11 cellular contexts compared by ENCODE assay signal in the genomic region with DNA sequence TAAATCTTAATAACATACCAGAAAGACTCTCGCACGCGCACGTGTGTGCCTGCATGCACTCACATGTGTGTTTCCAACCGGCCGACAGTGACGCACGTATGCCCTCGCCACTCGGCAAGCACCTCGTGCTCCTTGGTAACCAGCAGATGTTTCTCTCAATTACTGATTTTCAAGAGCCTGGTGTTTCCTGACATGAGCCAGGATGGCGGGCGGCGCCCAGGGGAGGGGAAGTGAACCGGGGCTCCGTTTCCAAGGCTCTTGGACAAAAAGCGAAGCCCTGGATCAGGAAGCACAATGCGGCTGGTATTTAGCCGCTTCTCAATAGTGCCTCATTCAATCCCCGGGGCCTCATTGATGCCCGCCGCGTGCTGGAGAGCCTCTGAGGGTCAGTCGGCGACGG. TPM values are rescaled to one million over a fixed set of nuclear protein-coding genes. Genes with fewer than 3 reads are reported as not detected.
A peak's percentile ranks its signal among the peaks of the same experiment; 100 is the strongest.
DNase-seq lines count a peak whose midpoint lies in the region; ATAC-seq lines count a peak whose summit lies in the region.
"Had no signal": no experiment of that assay in that cellular context is flagged by ENCODE, and none has a peak within 500 bp of the region (broad histone marks: within the 10 kb centered on the region; RNA-seq: fewer than 3 reads in every experiment).

No MANE protein-coding gene starts in this region.

- no peaks in the 10 kb centered on the region for H3K9me3 Mint-ChIP-seq in natural killer cell treated with Interleukin-12 subunit alpha and Interleukin-12 subunit beta and Interleukin-15 and Interleukin-18, amount 100 ng/mL, for 72 hours

- DNase-seq in GM03348 (ENCODE audit: low spot score) (peak; percentile 35), NCI-H69 (lab: John Stamatoyannopoulos, UW) (peak; percentile 63), globus pallidus (ENCODE audit: low spot score) (peak; percentile 30), pulmonary artery endothelial cell (ENCODE audit: low read depth, low spot score) (peak; percentile 74), SKM-1 treated with dmso at 0.1 percent for 144 hours (lab: John Stamatoyannopoulos, UW; ENCODE audit: unreplicated experiment) (no peak)
- DNase-seq in NK-92 treated with Interleukin-12 subunit alpha and Interleukin-12 subunit beta, amount 100 ng/mL, for 24 hours (lab: John Stamatoyannopoulos, UW), result no peak
- DNase-seq in natural killer cell treated with Interleukin-12 subunit alpha and Interleukin-12 subunit beta and Interleukin-15 and Interleukin-18, amount 100 ng/mL, for 72 hours (ENCODE audit: low spot score), result no peak
- DNase-seq: HCEC 1CT had no signal

- H3K4me3 Mint-ChIP-seq in natural killer cell treated with Interleukin-12 subunit alpha and Interleukin-12 subunit beta and Interleukin-15 and Interleukin-18, amount 100 ng/mL, for 72 hours, result no peak overlapping the region

- peaks cover 13 to 16% of the 10 kb centered on the region in 2 donors for H3K27me3 Mint-ChIP-seq in natural killer cell treated with Interleukin-12 subunit alpha and Interleukin-12 subunit beta and Interleukin-15 and Interleukin-18, amount 100 ng/mL, for 72 hours

- no peak overlapping the region for H3K27ac Mint-ChIP-seq in natural killer cell treated with Interleukin-12 subunit alpha and Interleukin-12 subunit beta and Interleukin-15 and Interleukin-18, amount 100 ng/mL, for 72 hours

- no peaks in the 10 kb centered on the region for H3K36me3 Mint-ChIP-seq in natural killer cell treated with Interleukin-12 subunit alpha and Interleukin-12 subunit beta and Interleukin-15 and Interleukin-18, amount 100 ng/mL, for 72 hours

- no peak for ATAC-seq in GM21737 (IDR thresholded peaks at IDR 0.05; ENCODE audit: unreplicated experiment)
- no peak for ATAC-seq in natural killer cell treated with Interleukin-12 subunit alpha and Interleukin-12 subunit beta and Interleukin-15 and Interleukin-18, amount 100 ng/mL, for 72 hours

- H3K4me1 Mint-ChIP-seq in natural killer cell treated with Interleukin-12 subunit alpha and Interleukin-12 subunit beta and Interleukin-15 and Interleukin-18, amount 100 ng/mL, for 72 hours (ENCODE audit: low read depth in 2 of 2), result peaks cover 0 to 3% of the 10 kb centered on the region in 2 donors

RNA-seq across cellular contexts. Expression of gene PMEPA1, which starts 37.7 kb away (rescaled TPM):
- 3.7 and 4.7 TPM in 2 replicates for total RNA-seq in pulmonary artery endothelial cell
- total RNA-seq in natural killer cell treated with Interleukin-12 subunit alpha and Interleukin-12 subunit beta and Interleukin-15 and Interleukin-18, amount 100 ng/mL, for 72 hours, result under 1 TPM in 1 of 2 donors, not detected in 1; 0.08 TPM

RNA-seq across cellular contexts. Expression of gene ZBP1, which starts 51.9 kb away (rescaled TPM):
- total RNA-seq in pulmonary artery endothelial cell, result not detected in 2 replicates
- 1 to 10 TPM; 4.8 to 4.9 TPM for total RNA-seq in natural killer cell treated with Interleukin-12 subunit alpha and Interleukin-12 subunit beta and Interleukin-15 and Interleukin-18, amount 100 ng/mL, for 72 hours
- total RNA-seq: chondrocyte, urinary bladder had no signal

Comparison
In these comparisons a context has a peak if more than half of its experiments do, and no peak if none do; other contexts are left out.
1. DNase-seq: peak in GM03348 (single experiment), NCI-H69 (single experiment), globus pallidus (single experiment) and pulmonary artery endothelial cell (single experiment); none in NK-92 treated with Interleukin-12 subunit alpha and Interleukin-12 subunit beta, amount 100 ng/mL, for 24 hours (single experiment), SKM-1 treated with dmso at 0.1 percent for 144 hours (single experiment) and natural killer cell treated with Interleukin-12 subunit alpha and Interleukin-12 subunit beta and Interleukin-15 and Interleukin-18, amount 100 ng/mL, for 72 hours (single experiment).